ENCODE assay signal across 20 cellular contexts in genomic region chr11:17934194-17934593, GRCh38.
"Had no signal": no experiment of that assay in that cellular context is flagged by ENCODE, and none has a peak within 500 bp of the region (broad histone marks: within the 10 kb centered on the region; RNA-seq: fewer than 3 reads in every experiment).

No MANE protein-coding gene starts in this region.

- H3K27me3 Mint-ChIP-seq: naive thymus-derived CD8-positive, alpha-beta T cell; type B pancreatic cell had no signal

- H3K36me3 ChIP-seq: thyroid gland had no signal

- H3K9me3 Mint-ChIP-seq: endodermal cell; stimulated activated effector memory CD8-positive, alpha-beta T cell treated with anti-CD3 and anti-CD28 coated beads, Interleukin-12 subunit alpha, Interleukin-12 subunit beta, amount 100 ng/mL, for 72 hours; type B pancreatic cell had no signal

- H3K4me1 ChIP-seq: suprapubic skin, thyroid gland had no signal

- DNase-seq: effector CD4-positive, alpha-beta T cell; endodermal cell; erythroblast; foreskin melanocyte; head of caudate nucleus; hippocampal formation; left colon; mucosa of descending colon; naive thymus-derived CD8-positive, alpha-beta T cell; posterior cingulate gyrus; right cardiac atrium; stimulated activated CD4-positive, alpha-beta T cell treated with anti-CD3 and anti-CD28 coated beads, Interleukin-2, amount 100 ng/mL, for 48 hours; stimulated activated naive CD8-positive, alpha-beta T cell treated with anti-CD3 and anti-CD28 coated beads, Interleukin-15, Interleukin-2, amounts not matched to agents 100 U/mL and 50 U/mL, for 24 hours; thyroid gland had no signal

- H3K9me3 ChIP-seq: mucosa of descending colon, suprapubic skin, thyroid gland had no signal

- H3K27me3 ChIP-seq: suprapubic skin, thyroid gland had no signal

- H3K27ac Mint-ChIP-seq: endodermal cell; naive thymus-derived CD8-positive, alpha-beta T cell; stimulated activated effector memory CD8-positive, alpha-beta T cell treated with anti-CD3 and anti-CD28 coated beads, Interleukin-12 subunit alpha, Interleukin-12 subunit beta, amount 100 ng/mL, for 72 hours; type B pancreatic cell had no signal

- H3K36me3 Mint-ChIP-seq: type B pancreatic cell had no signal

- H3K4me3 ChIP-seq: coronary artery, mucosa of descending colon, smooth muscle cell, suprapubic skin, thyroid gland had no signal

- H3K27ac ChIP-seq: coronary artery, suprapubic skin, thyroid gland had no signal

- H3K4me3 Mint-ChIP-seq: endodermal cell; naive thymus-derived CD8-positive, alpha-beta T cell; neural crest cell; stimulated activated effector memory CD8-positive, alpha-beta T cell treated with anti-CD3 and anti-CD28 coated beads, Interleukin-12 subunit alpha, Interleukin-12 subunit beta, amount 100 ng/mL, for 72 hours; type B pancreatic cell had no signal

- H3K4me1 Mint-ChIP-seq: endodermal cell; naive thymus-derived CD8-positive, alpha-beta T cell; stimulated activated effector memory CD8-positive, alpha-beta T cell treated with anti-CD3 and anti-CD28 coated beads, Interleukin-12 subunit alpha, Interleukin-12 subunit beta, amount 100 ng/mL, for 72 hours had no signal

- ATAC-seq: left colon; mucosa of descending colon; naive thymus-derived CD8-positive, alpha-beta T cell; right cardiac atrium; stimulated activated effector memory CD8-positive, alpha-beta T cell treated with anti-CD3 and anti-CD28 coated beads, Interleukin-12 subunit alpha, Interleukin-12 subunit beta, amount 100 ng/mL, for 72 hours; stimulated activated naive CD8-positive, alpha-beta T cell treated with anti-CD3 and anti-CD28 coated beads, Interleukin-15, Interleukin-2, amounts not matched to agents 100 U/mL and 50 U/mL, for 24 hours had no signal
